Comparison of ENCODE assay signal across 12 cellular contexts in genomic region chr19:18650048-18650435, GRCh38. TPM values are rescaled to one million over a fixed set of nuclear protein-coding genes. Genes with fewer than 3 reads are reported as not detected.
DNase-seq lines count a peak whose midpoint lies in the region; ATAC-seq and TF ChIP-seq lines count a peak whose summit lies in the region.
"Had no signal": no experiment of that assay in that cellular context is flagged by ENCODE, and none has a peak within 500 bp of the region (broad histone marks: within the 10 kb centered on the region; RNA-seq: fewer than 3 reads in every experiment).

No MANE protein-coding gene starts in this region.

- H3K9me3 ChIP-seq in colonic mucosa (no peaks in the 10 kb centered on the region), skeletal muscle satellite cell (replicated peaks; ENCODE audit: low read length) (no peaks in the 10 kb centered on the region)
- H3K9me3 ChIP-seq: SJSA1 had no signal

- H3K9ac ChIP-seq in colonic mucosa (ENCODE audit: low read depth in 2 of 2, low read length in 2 of 2) (peak overlapping the region in 1 of 2 donors; percentile 51), skeletal muscle satellite cell (ENCODE audit: low read depth, low read length) (peak overlapping the region; percentile 70)

- H3K4me2 ChIP-seq in skeletal muscle satellite cell (ENCODE audit: low read length): peak overlapping the region; percentile 71

- no peaks in the 10 kb centered on the region for H3K27me3 Mint-ChIP-seq in activated naive CD8-positive, alpha-beta T cell treated with anti-CD3 and anti-CD28 coated beads, Interleukin-2, amount 50 U/mL, for 24 hours
- H3K27me3 Mint-ChIP-seq: stimulated activated naive CD8-positive, alpha-beta T cell treated with anti-CD3 and anti-CD28 coated beads, Interleukin-15, Interleukin-2, amounts not matched to agents 100 ng/mL and 50 ng/mL, for 24 hours had no signal

- ATAC-seq in activated naive CD8-positive, alpha-beta T cell treated with anti-CD3 and anti-CD28 coated beads, Interleukin-2, amount 50 U/mL, for 24 hours: no peak
- no peak for ATAC-seq in HG03039 (IDR thresholded peaks at IDR 0.05; ENCODE audit: unreplicated experiment)

- H3K36me3 ChIP-seq in colonic mucosa: no peaks in the 10 kb centered on the region
- no peaks in the 10 kb centered on the region for H3K36me3 ChIP-seq in skeletal muscle satellite cell (ENCODE audit: insufficient read depth, low read length)
- H3K36me3 ChIP-seq: SJSA1 had no signal

- H3K27me3 ChIP-seq in colonic mucosa (no peaks in the 10 kb centered on the region), skeletal muscle satellite cell (ENCODE audit: control insufficient read depth, insufficient read depth, low read length) (no peaks in the 10 kb centered on the region)
- H3K27me3 ChIP-seq: SJSA1 had no signal

- H3K36me3 Mint-ChIP-seq in activated naive CD8-positive, alpha-beta T cell treated with anti-CD3 and anti-CD28 coated beads, Interleukin-2, amount 50 U/mL, for 24 hours (ENCODE audit: low read depth): no peaks in the 10 kb centered on the region

- no peaks in the 10 kb centered on the region for H3K9me3 Mint-ChIP-seq in activated naive CD8-positive, alpha-beta T cell treated with anti-CD3 and anti-CD28 coated beads, Interleukin-2, amount 50 U/mL, for 24 hours
- H3K9me3 Mint-ChIP-seq: stimulated activated naive CD8-positive, alpha-beta T cell treated with anti-CD3 and anti-CD28 coated beads, Interleukin-15, Interleukin-2, amounts not matched to agents 100 ng/mL and 50 ng/mL, for 24 hours had no signal

- H3K4me3 ChIP-seq in colonic mucosa (no peak overlapping the region), skeletal muscle satellite cell (ENCODE audit: low read length) (peak overlapping the region; percentile 53)
- H3K4me3 ChIP-seq: SJSA1 had no signal

- H3K4me1 Mint-ChIP-seq in activated naive CD8-positive, alpha-beta T cell treated with anti-CD3 and anti-CD28 coated beads, Interleukin-2, amount 50 U/mL, for 24 hours: peaks cover 17% of the 10 kb centered on the region

- H3K27ac Mint-ChIP-seq in activated naive CD8-positive, alpha-beta T cell treated with anti-CD3 and anti-CD28 coated beads, Interleukin-2, amount 50 U/mL, for 24 hours: no peak overlapping the region
- H3K27ac Mint-ChIP-seq: stimulated activated naive CD8-positive, alpha-beta T cell treated with anti-CD3 and anti-CD28 coated beads, Interleukin-15, Interleukin-2, amounts not matched to agents 100 ng/mL and 50 ng/mL, for 24 hours had no signal

- H3K4me3 Mint-ChIP-seq in activated naive CD8-positive, alpha-beta T cell treated with anti-CD3 and anti-CD28 coated beads, Interleukin-2, amount 50 U/mL, for 24 hours: no peak overlapping the region

- intact Hi-C loops in colonic mucosa (cut with DNase I): no loop called here

- peak; percentile 65 for DNase-seq in GM03348 (ENCODE audit: low spot score)
- DNase-seq in colonic mucosa: peak; percentile 39
- DNase-seq in left kidney (ENCODE audit: low read depth, low spot score): peak; percentile 54
- DNase-seq in NOMO-1 treated with DMSO at 0.1 percent for 48 hours (lab: John Stamatoyannopoulos, UW; ENCODE audit: unreplicated experiment): no peak
- no peak for DNase-seq in GM10266 (ENCODE audit: extremely low spot score)
- no peak for DNase-seq in activated naive CD8-positive, alpha-beta T cell treated with anti-CD3 and anti-CD28 coated beads, Interleukin-2, amount 50 U/mL, for 24 hours
- DNase-seq: COR-L47, erythroblast had no signal

- peak overlapping the region; percentile 63 for H3K27ac ChIP-seq in colonic mucosa
- H3K27ac ChIP-seq: SJSA1 had no signal

- TF ChIP-seq CTCF in colonic mucosa (IDR thresholded peaks at IDR 0.05): no peak
- no peak for TF ChIP-seq CTCF in GM10266 (IDR thresholded peaks at IDR 0.05; ENCODE audit: control insufficient read depth, insufficient read depth, low read depth, missing control alignments)

- no peaks in the 10 kb centered on the region for H3K4me1 ChIP-seq in colonic mucosa
- H3K4me1 ChIP-seq in skeletal muscle satellite cell (ENCODE audit: control insufficient read depth, insufficient read depth, low read length): peaks cover 55% of the 10 kb centered on the region

RNA-seq across cellular contexts. Expression of gene KLHL26, which starts 13.2 kb away (rescaled TPM):
- 10 to 100 TPM in 1 of 2 donors, 1 to 10 TPM in 1; 7.3 to 14.7 TPM for total RNA-seq in colonic mucosa
- 3.3 and 3.5 TPM in 2 replicates for total RNA-seq in skeletal muscle satellite cell (2012; rRNA removed)

RNA-seq across cellular contexts. Expression of gene CRTC1, which starts 33.4 kb away (rescaled TPM):
- 10 to 100 TPM in 1 of 2 donors, 1 to 10 TPM in 1; 7.6 to 10.3 TPM for total RNA-seq in colonic mucosa
- 2.2 and 2.3 TPM in 2 replicates for total RNA-seq in skeletal muscle satellite cell (2012; rRNA removed)

RNA-seq across cellular contexts. Expression of gene TMEM59L, which starts 37.4 kb away (rescaled TPM):
- 1 to 10 TPM in 1 of 2 donors, under 1 TPM in 1; 0.27 to 1.4 TPM for total RNA-seq in colonic mucosa
- 0.87 and 1.0 TPM in 2 replicates for total RNA-seq in skeletal muscle satellite cell (2012; rRNA removed)
- total RNA-seq: SJSA1 had no signal

RNA-seq across cellular contexts. Expression of gene CRLF1, which starts 43.4 kb away (rescaled TPM):
- 1 to 10 TPM in 1 of 2 donors, under 1 TPM in 1; 0.84 to 1.6 TPM for total RNA-seq in colonic mucosa
- total RNA-seq in skeletal muscle satellite cell (2012; rRNA removed): 21.6 and 36.8 TPM in 2 replicates

Comparison
In these comparisons a context has a peak if more than half of its experiments do, and no peak if none do; other contexts are left out.
1. DNase-seq: peak in GM03348 (single experiment), colonic mucosa (single experiment) and left kidney (single experiment); none in NOMO-1 treated with DMSO at 0.1 percent for 48 hours (single experiment), GM10266 (single experiment) and activated naive CD8-positive, alpha-beta T cell treated with anti-CD3 and anti-CD28 coated beads, Interleukin-2, amount 50 U/mL, for 24 hours (single experiment).